In genomic region chr12:66234722-66235625, GRCh38 we compare ENCODE assay signal across 8 cellular contexts. TPM values are rescaled to one million over a fixed set of nuclear protein-coding genes. Genes with fewer than 3 reads are reported as not detected.
DNase-seq lines count a peak whose midpoint lies in the region; ATAC-seq lines count a peak whose summit lies in the region.
"Not testable (repeated sequence)": the region's sequence is repeated elsewhere in the genome, so short reads cannot be mapped to it uniquely, and the experiment has no call there.

No MANE protein-coding gene starts in this region.

- H3K4me3 ChIP-seq in mononuclear cell (ENCODE audit: low read length): peak overlapping the region; percentile 48

- not testable (repeated sequence) for H3K9me3 ChIP-seq in mononuclear cell (ENCODE audit: low read depth, low read length)

- DNase-seq in DMS 273 (lab: John Stamatoyannopoulos, UW; ENCODE audit: unreplicated experiment) (peak; percentile 71), HT-29 (ENCODE audit: low spot score) (peak; percentile 1), RPMI8226 (peak; percentile 71), fibroblast of gingiva (ENCODE audit: low read depth) (peak; percentile 55)
- DNase-seq in activated effector memory CD4-positive, alpha-beta T cell treated with Interleukin-2 at 50 U/mL for 16 hours: peak; percentile 5
- peak; percentile 58 for DNase-seq in stimulated activated CD8-positive, alpha-beta memory T cell treated with anti-CD3 and anti-CD28 coated beads, Interleukin-4, amount 100 ng/mL, for 48 hours

- ATAC-seq in GM21526 (IDR thresholded peaks at IDR 0.05; ENCODE audit: low FRiP score, unreplicated experiment): peak; percentile 34

- H3K4me1 ChIP-seq in mononuclear cell (ENCODE audit: insufficient read depth, low read length): peaks cover 53% of the 10 kb centered on the region

- not testable (repeated sequence) for H3K27me3 ChIP-seq in mononuclear cell (ENCODE audit: insufficient read depth, low read length)

RNA-seq across cellular contexts. Expression of gene IRAK3, which starts 46.0 kb away (rescaled TPM):
- total RNA-seq in HT-29 (2014; rRNA removed; shearing (Covaris generic)): not detected in 2 replicates
- total RNA-seq in mononuclear cell: 57.5 TPM

Comparison
In these comparisons a context has a peak if more than half of its experiments do, and no peak if none do; other contexts are left out.
1. Peak in every context shown above with its lines: DNase-seq, ATAC-seq and H3K4me3 ChIP-seq.
2. DNase-seq: peak in every context shown above with its lines; median percentile 71 in DMS 273; 71 in RPMI8226; 58 in stimulated activated CD8-positive, alpha-beta memory T cell treated with anti-CD3 and anti-CD28 coated beads, Interleukin-4, amount 100 ng/mL, for 48 hours; 55 in fibroblast of gingiva; 5 in activated effector memory CD4-positive, alpha-beta T cell treated with Interleukin-2 at 50 U/mL for 16 hours; 1 in HT-29.
3. RNA of gene IRAK3, which starts 46.0 kb away (total RNA-seq): 57.5 TPM in mononuclear cell (single experiment); not detected in HT-29; every median in the first group is over 10 times any median in the second.